ENCODE assay signal across 22 cellular contexts in the genomic region with DNA sequence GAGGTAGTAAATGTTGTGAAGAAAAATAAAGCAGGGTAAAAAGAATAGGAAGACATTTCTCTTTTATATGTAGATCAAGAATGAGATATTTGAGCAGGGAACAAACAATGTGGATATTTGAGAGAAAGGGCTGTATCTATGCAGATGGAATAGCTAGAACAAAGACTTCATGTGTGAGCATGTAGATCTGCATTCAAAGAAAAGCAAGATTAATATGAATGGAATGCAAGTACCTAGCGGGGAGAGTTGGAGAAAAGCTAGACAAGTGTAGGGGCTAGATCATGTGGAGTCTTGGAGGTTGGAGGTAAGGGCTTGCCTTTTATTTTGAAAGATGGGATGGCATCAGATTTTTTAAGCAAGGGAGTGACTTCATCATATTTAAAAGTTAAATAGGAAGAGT.
"Had no signal": no experiment of that assay in that cellular context is flagged by ENCODE, and none has a peak within 500 bp of the region (broad histone marks: within the 10 kb centered on the region; RNA-seq: fewer than 3 reads in every experiment).

No MANE protein-coding gene starts in this region.

- H3K4me3 Mint-ChIP-seq: activated naive CD4-positive, alpha-beta T cell treated with anti-CD3 and anti-CD28 coated beads, Interleukin-2, amount 10 ng/mL, durations not matched to agents 7 days and 5 days; naive thymus-derived CD8-positive, alpha-beta T cell; stimulated activated memory B cell treated with anti-CD40 and anti-IgM and Interleukin-4, amounts not matched to agents 10 μg/mL and 1 μg/mL and 100 μg/mL, for 72 hours; T-cell had no signal

- H3K36me3 ChIP-seq: upper lobe of left lung had no signal

- H3K9ac ChIP-seq: parathyroid adenoma had no signal

- H2AFZ ChIP-seq: parathyroid adenoma had no signal

- ATAC-seq: activated CD4-positive, CD25-positive, alpha-beta regulatory T cell treated with anti-CD3 and anti-CD28 coated beads, Interleukin-2, amount 50 U/mL, for 24 hours; esophagus mucosa; heart right ventricle; left cardiac atrium; naive thymus-derived CD8-positive, alpha-beta T cell; sciatic nerve; SK-N-SH treated with all-trans-retinoic acid at 6 μM for 48 hours; stimulated activated memory B cell treated with anti-CD40 and anti-IgM and Interleukin-4, amounts not matched to agents 10 μg/mL and 1 μg/mL and 100 μg/mL, for 72 hours; T-cell had no signal

- H3K4me1 ChIP-seq: parathyroid adenoma, testis had no signal

- H3K27me3 Mint-ChIP-seq: activated naive CD4-positive, alpha-beta T cell treated with anti-CD3 and anti-CD28 coated beads, Interleukin-2, amount 10 ng/mL, durations not matched to agents 7 days and 5 days; naive thymus-derived CD8-positive, alpha-beta T cell; stimulated activated memory B cell treated with anti-CD40 and anti-IgM and Interleukin-4, amounts not matched to agents 10 μg/mL and 1 μg/mL and 100 μg/mL, for 72 hours; T-cell had no signal

- H3K9me3 Mint-ChIP-seq: stimulated activated memory B cell treated with anti-CD40 and anti-IgM and Interleukin-4, amounts not matched to agents 10 μg/mL and 1 μg/mL and 100 μg/mL, for 72 hours had no signal

- FAIRE-seq: endometrium had no signal

- DNase-seq: activated CD4-positive, alpha-beta T cell treated with anti-CD3 and anti-CD28 coated beads, Interleukin-2, amount 50 U/mL, for 1 hour; activated CD8-positive, alpha-beta memory T cell treated with anti-CD3 and anti-CD28 coated beads, Interleukin-2, amount 50 U/mL, for 48 hours; activated effector memory CD4-positive, alpha-beta T cell treated with Interleukin-2 at 50 U/mL for 16 hours; activated naive CD4-positive, alpha-beta T cell treated with anti-CD3 and anti-CD28 coated beads, Interleukin-2, amount 10 ng/mL, durations not matched to agents 7 days and 5 days; activated T-cell treated with anti-CD3 and anti-CD28 coated beads, Interleukin-2, amount 50 U/mL, for 48 hours; central memory CD4-positive, alpha-beta T cell; heart right ventricle; left cardiac atrium; stimulated activated CD4-positive, alpha-beta T cell treated with anti-CD3 and anti-CD28 coated beads, Interleukin-4, amount 100 ng/mL, for 4 hours; T-cell; testis had no signal

- H3K27ac Mint-ChIP-seq: activated naive CD4-positive, alpha-beta T cell treated with anti-CD3 and anti-CD28 coated beads, Interleukin-2, amount 10 ng/mL, durations not matched to agents 7 days and 5 days; stimulated activated memory B cell treated with anti-CD40 and anti-IgM and Interleukin-4, amounts not matched to agents 10 μg/mL and 1 μg/mL and 100 μg/mL, for 72 hours; T-cell had no signal

- H3K4me3 ChIP-seq: coronary artery, heart right ventricle, testis, upper lobe of left lung had no signal

- H3K9me3 ChIP-seq: neutrophil, testis, upper lobe of left lung had no signal

- H3K27ac ChIP-seq: coronary artery, heart right ventricle, neutrophil, parathyroid adenoma, testis, upper lobe of left lung had no signal

- H3K27me3 ChIP-seq: heart right ventricle, neutrophil, testis, upper lobe of left lung had no signal
